ENCODE assay signal across 8 cellular contexts in genomic region chrX:134172588-134173259, GRCh38.
DNase-seq lines count a peak whose midpoint lies in the region; ATAC-seq and TF ChIP-seq lines count a peak whose summit lies in the region.

No MANE protein-coding gene starts in this region.

- H3K27me3 ChIP-seq in A673 (replicated peaks; ENCODE audit: insufficient read depth, low read depth, low read length, poor library complexity) (peaks cover 70% of the 10 kb centered on the region), NT2/D1 (ENCODE audit: insufficient read depth, insufficient read length) (no peaks in the 10 kb centered on the region), iPS-15b (ENCODE audit: control insufficient read depth, insufficient read depth, low read length) (no peaks in the 10 kb centered on the region)

- no peak for TF ChIP-seq CTCF in A673 (conservative IDR thresholded peaks at IDR 0.05; ENCODE audit: low read depth, low read length)

- intact Hi-C loops in A673 (cut with micrococcal nuclease; ENCODE audit: unreplicated experiment), result no loop called here

- CTCF ChIA-PET in A673 (lab: Charles Lee), result no interaction called here

- H3K4me1 ChIP-seq in A673 (ENCODE audit: insufficient read depth, low read length, poor library complexity, severe bottlenecking) (no peaks in the 10 kb centered on the region), NT2/D1 (ENCODE audit: insufficient read depth, insufficient read length) (no peaks in the 10 kb centered on the region), iPS-15b (ENCODE audit: control insufficient read depth, insufficient read depth, low read length) (peaks cover 18% of the 10 kb centered on the region)

- H3K36me3 ChIP-seq in A673 (ENCODE audit: insufficient read depth, low read length, poor library complexity, severe bottlenecking) (no peaks in the 10 kb centered on the region), NT2/D1 (ENCODE audit: insufficient read depth, insufficient read length, low read length) (peaks cover 8% of the 10 kb centered on the region), iPS-15b (ENCODE audit: control insufficient read depth, insufficient read depth, low read length) (peaks cover 4% of the 10 kb centered on the region)

- BruUV-seq in A673 (replicated peaks; lab: Mats Ljungman, UMichigan), result no TSS peak

- H3K9me3 ChIP-seq in A673 (ENCODE audit: low read depth, low read length, poor library complexity, severe bottlenecking) (no peaks in the 10 kb centered on the region), NT2/D1 (ENCODE audit: insufficient read depth, low read length) (no peaks in the 10 kb centered on the region), iPS-15b (ENCODE audit: control insufficient read depth, insufficient read depth, low read length) (no peaks in the 10 kb centered on the region)

- DNase-seq in A673 (ENCODE audit: low spot score) (peak; percentile 17), NT2/D1 (ENCODE audit: low read depth, low spot score) (no peak), amygdala (lab: John Stamatoyannopoulos, UW) (peak in 39 of 56 donors; percentile 0 to 63 (median 8)), middle frontal gyrus (ENCODE audit: extremely low spot score, low spot score) (no peak), COLO829 (ENCODE audit: low spot score) (no peak)

- H3K4me3 ChIP-seq in A673 (ENCODE audit: low read depth, low read length, poor library complexity, severe bottlenecking) (peak overlapping the region; percentile 34), NT2/D1 (ENCODE audit: insufficient read length, low read depth) (peak overlapping the region; percentile 52), iPS-15b (ENCODE audit: low read depth, low read length) (peak overlapping the region; percentile 92), skin epidermis (peak overlapping the region; percentile 20 to 45 (median 35))

- H3K27ac ChIP-seq in A673 (ENCODE audit: low read depth, low read length, poor library complexity, severe bottlenecking) (no peak overlapping the region), skin epidermis (peak overlapping the region in 1 of 21 experiments; percentile 7)

- H3K9ac ChIP-seq in NT2/D1 (ENCODE audit: insufficient read length, low read depth) (peak overlapping the region; percentile 87), iPS-15b (ENCODE audit: low read depth, low read length) (peak overlapping the region; percentile 62)

- POLR2A ChIA-PET in A673 (lab: Charles Lee; ENCODE audit: low non-redundant PET), result no interaction called here

- peak; percentile 45 for ATAC-seq in GM19455 (IDR thresholded peaks at IDR 0.05; ENCODE audit: unreplicated experiment)

Comparison
In these comparisons a context has a peak if more than half of its experiments do, and no peak if none do; other contexts are left out.
1. DNase-seq: peak in A673 (single experiment) and amygdala (39 of 56); none in NT2/D1 (single experiment), middle frontal gyrus (single experiment) and COLO829 (single experiment).
2. H3K4me3 ChIP-seq: peak in every context shown above with its lines; median percentile 92 in iPS-15b; 52 in NT2/D1; 35 in skin epidermis; 34 in A673.